In genomic region chr10:48240196-48240595, GRCh38 we compare ENCODE assay signal across 1 cellular context.
TF ChIP-seq lines count a peak whose summit lies in the region.

No MANE protein-coding gene starts in this region.

TF ChIP-seq in GM23338, 12 proteins besides CTCF, POLR2A, EP300 and RAD21 (continued from another document):
- TF ChIP-seq, protein P1, sequence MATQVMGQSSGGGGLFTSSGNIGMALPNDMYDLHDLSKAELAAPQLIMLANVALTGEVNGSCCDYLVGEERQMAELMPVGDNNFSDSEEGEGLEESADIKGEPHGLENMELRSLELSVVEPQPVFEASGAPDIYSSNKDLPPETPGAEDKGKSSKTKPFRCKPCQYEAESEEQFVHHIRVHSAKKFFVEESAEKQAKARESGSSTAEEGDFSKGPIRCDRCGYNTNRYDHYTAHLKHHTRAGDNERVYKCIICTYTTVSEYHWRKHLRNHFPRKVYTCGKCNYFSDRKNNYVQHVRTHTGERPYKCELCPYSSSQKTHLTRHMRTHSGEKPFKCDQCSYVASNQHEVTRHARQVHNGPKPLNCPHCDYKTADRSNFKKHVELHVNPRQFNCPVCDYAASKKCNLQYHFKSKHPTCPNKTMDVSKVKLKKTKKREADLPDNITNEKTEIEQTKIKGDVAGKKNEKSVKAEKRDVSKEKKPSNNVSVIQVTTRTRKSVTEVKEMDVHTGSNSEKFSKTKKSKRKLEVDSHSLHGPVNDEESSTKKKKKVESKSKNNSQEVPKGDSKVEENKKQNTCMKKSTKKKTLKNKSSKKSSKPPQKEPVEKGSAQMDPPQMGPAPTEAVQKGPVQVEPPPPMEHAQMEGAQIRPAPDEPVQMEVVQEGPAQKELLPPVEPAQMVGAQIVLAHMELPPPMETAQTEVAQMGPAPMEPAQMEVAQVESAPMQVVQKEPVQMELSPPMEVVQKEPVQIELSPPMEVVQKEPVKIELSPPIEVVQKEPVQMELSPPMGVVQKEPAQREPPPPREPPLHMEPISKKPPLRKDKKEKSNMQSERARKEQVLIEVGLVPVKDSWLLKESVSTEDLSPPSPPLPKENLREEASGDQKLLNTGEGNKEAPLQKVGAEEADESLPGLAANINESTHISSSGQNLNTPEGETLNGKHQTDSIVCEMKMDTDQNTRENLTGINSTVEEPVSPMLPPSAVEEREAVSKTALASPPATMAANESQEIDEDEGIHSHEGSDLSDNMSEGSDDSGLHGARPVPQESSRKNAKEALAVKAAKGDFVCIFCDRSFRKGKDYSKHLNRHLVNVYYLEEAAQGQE (IDR thresholded peaks at IDR 0.05; ENCODE audit: unreplicated experiment): no peak
- no peak for TF ChIP-seq EZH2phosphoT487 (IDR thresholded peaks at IDR 0.05; ENCODE audit: unreplicated experiment)
- no peak for TF ChIP-seq JUNB (IDR thresholded peaks at IDR 0.05; ENCODE audit: unreplicated experiment)
- no peak for TF ChIP-seq ZNF331 (CRISPR knock-in tag; IDR thresholded peaks at IDR 0.05; ENCODE audit: low read depth)
- no peak for TF ChIP-seq EZH2 (IDR thresholded peaks at IDR 0.05; ENCODE audit: low read depth, unreplicated experiment)
- no peak for TF ChIP-seq STAT1 (IDR thresholded peaks at IDR 0.05; ENCODE audit: unreplicated experiment)
- TF ChIP-seq, protein P2, sequence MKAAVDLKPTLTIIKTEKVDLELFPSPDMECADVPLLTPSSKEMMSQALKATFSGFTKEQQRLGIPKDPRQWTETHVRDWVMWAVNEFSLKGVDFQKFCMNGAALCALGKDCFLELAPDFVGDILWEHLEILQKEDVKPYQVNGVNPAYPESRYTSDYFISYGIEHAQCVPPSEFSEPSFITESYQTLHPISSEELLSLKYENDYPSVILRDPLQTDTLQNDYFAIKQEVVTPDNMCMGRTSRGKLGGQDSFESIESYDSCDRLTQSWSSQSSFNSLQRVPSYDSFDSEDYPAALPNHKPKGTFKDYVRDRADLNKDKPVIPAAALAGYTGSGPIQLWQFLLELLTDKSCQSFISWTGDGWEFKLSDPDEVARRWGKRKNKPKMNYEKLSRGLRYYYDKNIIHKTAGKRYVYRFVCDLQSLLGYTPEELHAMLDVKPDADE (IDR thresholded peaks at IDR 0.05): no peak
- TF ChIP-seq, protein P3, sequence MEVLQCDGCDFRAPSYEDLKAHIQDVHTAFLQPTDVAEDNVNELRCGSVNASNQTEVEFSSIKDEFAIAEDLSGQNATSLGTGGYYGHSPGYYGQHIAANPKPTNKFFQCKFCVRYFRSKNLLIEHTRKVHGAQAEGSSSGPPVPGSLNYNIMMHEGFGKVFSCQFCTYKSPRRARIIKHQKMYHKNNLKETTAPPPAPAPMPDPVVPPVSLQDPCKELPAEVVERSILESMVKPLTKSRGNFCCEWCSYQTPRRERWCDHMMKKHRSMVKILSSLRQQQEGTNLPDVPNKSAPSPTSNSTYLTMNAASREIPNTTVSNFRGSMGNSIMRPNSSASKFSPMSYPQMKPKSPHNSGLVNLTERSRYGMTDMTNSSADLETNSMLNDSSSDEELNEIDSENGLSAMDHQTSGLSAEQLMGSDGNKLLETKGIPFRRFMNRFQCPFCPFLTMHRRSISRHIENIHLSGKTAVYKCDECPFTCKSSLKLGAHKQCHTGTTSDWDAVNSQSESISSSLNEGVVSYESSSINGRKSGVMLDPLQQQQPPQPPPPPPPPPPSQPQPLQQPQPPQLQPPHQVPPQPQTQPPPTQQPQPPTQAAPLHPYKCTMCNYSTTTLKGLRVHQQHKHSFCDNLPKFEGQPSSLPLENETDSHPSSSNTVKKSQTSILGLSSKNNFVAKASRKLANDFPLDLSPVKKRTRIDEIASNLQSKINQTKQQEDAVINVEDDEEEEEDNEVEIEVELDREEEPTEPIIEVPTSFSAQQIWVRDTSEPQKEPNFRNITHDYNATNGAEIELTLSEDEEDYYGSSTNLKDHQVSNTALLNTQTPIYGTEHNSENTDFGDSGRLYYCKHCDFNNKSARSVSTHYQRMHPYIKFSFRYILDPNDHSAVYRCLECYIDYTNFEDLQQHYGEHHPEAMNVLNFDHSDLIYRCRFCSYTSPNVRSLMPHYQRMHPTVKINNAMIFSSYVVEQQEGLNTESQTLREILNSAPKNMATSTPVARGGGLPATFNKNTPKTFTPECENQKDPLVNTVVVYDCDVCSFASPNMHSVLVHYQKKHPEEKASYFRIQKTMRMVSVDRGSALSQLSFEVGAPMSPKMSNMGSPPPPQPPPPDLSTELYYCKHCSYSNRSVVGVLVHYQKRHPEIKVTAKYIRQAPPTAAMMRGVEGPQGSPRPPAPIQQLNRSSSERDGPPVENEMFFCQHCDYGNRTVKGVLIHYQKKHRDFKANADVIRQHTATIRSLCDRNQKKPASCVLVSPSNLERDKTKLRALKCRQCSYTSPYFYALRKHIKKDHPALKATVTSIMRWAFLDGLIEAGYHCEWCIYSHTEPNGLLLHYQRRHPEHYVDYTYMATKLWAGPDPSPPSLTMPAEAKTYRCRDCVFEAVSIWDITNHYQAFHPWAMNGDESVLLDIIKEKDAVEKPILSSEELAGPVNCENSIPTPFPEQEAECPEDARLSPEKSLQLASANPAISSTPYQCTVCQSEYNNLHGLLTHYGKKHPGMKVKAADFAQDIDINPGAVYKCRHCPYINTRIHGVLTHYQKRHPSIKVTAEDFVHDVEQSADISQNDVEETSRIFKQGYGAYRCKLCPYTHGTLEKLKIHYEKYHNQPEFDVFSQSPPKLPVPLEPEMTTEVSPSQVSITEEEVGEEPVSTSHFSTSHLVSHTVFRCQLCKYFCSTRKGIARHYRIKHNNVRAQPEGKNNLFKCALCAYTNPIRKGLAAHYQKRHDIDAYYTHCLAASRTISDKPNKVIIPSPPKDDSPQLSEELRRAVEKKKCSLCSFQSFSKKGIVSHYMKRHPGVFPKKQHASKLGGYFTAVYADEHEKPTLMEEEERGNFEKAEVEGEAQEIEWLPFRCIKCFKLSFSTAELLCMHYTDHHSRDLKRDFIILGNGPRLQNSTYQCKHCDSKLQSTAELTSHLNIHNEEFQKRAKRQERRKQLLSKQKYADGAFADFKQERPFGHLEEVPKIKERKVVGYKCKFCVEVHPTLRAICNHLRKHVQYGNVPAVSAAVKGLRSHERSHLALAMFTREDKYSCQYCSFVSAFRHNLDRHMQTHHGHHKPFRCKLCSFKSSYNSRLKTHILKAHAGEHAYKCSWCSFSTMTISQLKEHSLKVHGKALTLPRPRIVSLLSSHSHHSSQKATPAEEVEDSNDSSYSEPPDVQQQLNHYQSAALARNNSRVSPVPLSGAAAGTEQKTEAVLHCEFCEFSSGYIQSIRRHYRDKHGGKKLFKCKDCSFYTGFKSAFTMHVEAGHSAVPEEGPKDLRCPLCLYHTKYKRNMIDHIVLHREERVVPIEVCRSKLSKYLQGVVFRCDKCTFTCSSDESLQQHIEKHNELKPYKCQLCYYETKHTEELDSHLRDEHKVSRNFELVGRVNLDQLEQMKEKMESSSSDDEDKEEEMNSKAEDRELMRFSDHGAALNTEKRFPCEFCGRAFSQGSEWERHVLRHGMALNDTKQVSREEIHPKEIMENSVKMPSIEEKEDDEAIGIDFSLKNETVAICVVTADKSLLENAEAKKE (CRISPR knock-in tag; IDR thresholded peaks at IDR 0.05): no peak
- TF ChIP-seq CREB1 (CRISPR knock-in tag; IDR thresholded peaks at IDR 0.05; ENCODE audit: low read depth): no peak
